In genomic region chr7:82605247-82605864, GRCh38 we compare ENCODE assay signal across 8 cellular contexts.
A peak's percentile ranks its signal among the peaks of the same experiment; 100 is the strongest.
DNase-seq lines count a peak whose midpoint lies in the region; ATAC-seq and TF ChIP-seq lines count a peak whose summit lies in the region.

No MANE protein-coding gene starts in this region.

- TF ChIP-seq CTCF in thoracic aorta (IDR thresholded peaks at IDR 0.05): peak; percentile 45

- no peaks in the 10 kb centered on the region for H3K36me3 ChIP-seq in thoracic aorta

- DNase-seq in DMS153 (lab: John Stamatoyannopoulos, UW) (peak; percentile 11), NCI-H1436 treated with DMSO at 0.1 percent for 48 hours (lab: John Stamatoyannopoulos, UW) (peak; percentile 73), SW480 (ENCODE audit: low spot score) (peak; percentile 58), glomerular visceral epithelial cell (ENCODE audit: extremely low spot score) (peak; percentile 34), thoracic aorta (ENCODE audit: low spot score) (no peak), cortex of kidney (lab: John Stamatoyannopoulos, UW) (no peak)
- DNase-seq in activated CD8-positive, alpha-beta memory T cell treated with anti-CD3 and anti-CD28 coated beads, Interleukin-2, amount 50 U/mL, for 4 hours: no peak

- no peaks in the 10 kb centered on the region for H3K9me3 ChIP-seq in thoracic aorta

- no peak overlapping the region for H3K27ac ChIP-seq in thoracic aorta

- peak; percentile 54 for ATAC-seq in GM21825 (IDR thresholded peaks at IDR 0.05; ENCODE audit: unreplicated experiment)
- no peak for ATAC-seq in thoracic aorta (ENCODE audit: insufficient number of reproducible peaks, low FRiP score, low read depth)

- H3K27me3 ChIP-seq in thoracic aorta (replicated peaks; ENCODE audit: insufficient read depth): no peaks in the 10 kb centered on the region

- no peak overlapping the region for H3K4me3 ChIP-seq in thoracic aorta

- H3K4me1 ChIP-seq in thoracic aorta (ENCODE audit: control insufficient read depth in 1 of 2, low read depth in 2 of 2): no peaks in the 10 kb centered on the region

Comparison
In these comparisons a context has a peak if more than half of its experiments do, and no peak if none do; other contexts are left out.
1. DNase-seq: peak in DMS153 (single experiment), NCI-H1436 treated with DMSO at 0.1 percent for 48 hours (single experiment), SW480 (single experiment) and glomerular visceral epithelial cell (single experiment); none in thoracic aorta (single experiment), cortex of kidney (single experiment) and activated CD8-positive, alpha-beta memory T cell treated with anti-CD3 and anti-CD28 coated beads, Interleukin-2, amount 50 U/mL, for 4 hours (single experiment).